8 cellular contexts compared by ENCODE assay signal in the genomic region with DNA sequence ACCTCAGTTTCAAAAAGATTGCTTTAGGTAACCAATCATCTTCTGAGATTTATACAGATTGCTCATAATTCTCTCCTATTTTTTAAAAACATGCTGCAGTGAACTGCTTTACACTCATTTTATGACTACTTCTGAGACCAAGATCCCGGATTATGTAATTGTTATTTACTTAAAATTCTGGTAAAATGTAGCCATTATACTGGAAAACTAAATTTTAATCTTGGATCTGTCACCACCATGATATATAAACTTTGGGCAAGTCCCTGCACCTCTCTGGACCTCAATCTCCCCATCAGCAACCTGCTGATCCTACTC. TPM values are rescaled to one million over a fixed set of nuclear protein-coding genes. Genes with fewer than 3 reads are reported as not detected.
DNase-seq lines count a peak whose midpoint lies in the region; ATAC-seq, FAIRE-seq and TF ChIP-seq lines count a peak whose summit lies in the region.

No MANE protein-coding gene starts in this region.

- H3K79me2 ChIP-seq in K562 (ENCODE audit: control insufficient read depth, insufficient read depth, low read length), result no peaks in the 10 kb centered on the region

- DNase-seq in right cardiac atrium (no peak), Right ventricle myocardium inferior (ENCODE audit: missing footprints) (no peak), K562 (ENCODE audit: extremely low read depth in 1 of 4, low spot score in 3 of 4) (no peak), vagina (ENCODE audit: extremely low spot score in 2 of 2) (no peak), NCI-H526 treated with DMSO at 0.1 percent for 48 hours (lab: John Stamatoyannopoulos, UW) (no peak), germinal center (ENCODE audit: low spot score) (no peak), iPS-NIHi11 (ENCODE audit: low spot score) (no peak)

- POLR2A ChIA-PET in K562 (lab: Yijun Ruan, JAX), result interaction anchor here (0.6 kb wide), 2 partner anchors 110 to 930 kb away, joined by 3 to 4 read pairs; no protein-coding TSS in a partner anchor

- peak overlapping the region; percentile 81 for H3K4me2 ChIP-seq in K562 (ENCODE audit: insufficient read depth, low read length)

- H3K9ac ChIP-seq in K562 (ENCODE audit: insufficient read depth in 1 of 2, low read depth in 2 of 2, low read length in 2 of 2) (peak overlapping the region in 1 of 2 experiments; percentile 87; a peak in 2 of 4 replicates), muscle layer of colon (ENCODE audit: low read length) (no peak overlapping the region)

- H3K4me3 ChIP-seq in right cardiac atrium (ENCODE audit: low read length) (peak overlapping the region; percentile 55), K562 (peak overlapping the region; percentile 26), muscle layer of colon (ENCODE audit: low read depth in 1 of 2, low read length in 2 of 2) (peak overlapping the region in 1 of 2 donors; percentile 69), vagina (peak overlapping the region; percentile 40 to 46)

- BruUV-seq in K562 (replicated peaks; lab: Mats Ljungman, UMichigan), result no TSS peak

- H3K9me3 ChIP-seq in right cardiac atrium (ENCODE audit: control insufficient read depth, low read length) (no peaks in the 10 kb centered on the region), K562 (replicated peaks; ENCODE audit: control insufficient read depth, insufficient read depth, low read depth, low read length) (no peaks in the 10 kb centered on the region), muscle layer of colon (ENCODE audit: low read length) (no peaks in the 10 kb centered on the region), vagina (no peaks in the 10 kb centered on the region)

- in situ Hi-C loops in K562 (cut with MboI), result no loop called here

- no peaks in the 10 kb centered on the region for H4K20me1 ChIP-seq in K562 (replicated peaks; ENCODE audit: control insufficient read depth, insufficient read depth, low read length)

- no peaks in the 10 kb centered on the region for H3K27me3 ChIP-seq in right cardiac atrium (ENCODE audit: control insufficient read depth, insufficient read depth)
- H3K27me3 ChIP-seq in K562 (ENCODE audit: control insufficient read depth in 2 of 2, insufficient read depth in 2 of 2, low read length in 2 of 2), result no peaks in the 10 kb centered on the region
- no peaks in the 10 kb centered on the region for H3K27me3 ChIP-seq in muscle layer of colon (ENCODE audit: control insufficient read depth in 1 of 2, insufficient read depth in 2 of 2, low read length in 2 of 2)
- H3K27me3 ChIP-seq in vagina, result no peaks in the 10 kb centered on the region

- CTCF ChIA-PET in K562 (lab: Yijun Ruan, JAX; ENCODE audit: low intra/inter-chr PET ratio), result no interaction called here

- TF ChIP-seq EP300 in K562 (IDR thresholded peaks at IDR 0.05; ENCODE audit: low read length), result no peak

- peaks cover 5% of the 10 kb centered on the region for H3K4me1 ChIP-seq in right cardiac atrium (ENCODE audit: control insufficient read depth, insufficient read depth, low read length)
- H3K4me1 ChIP-seq in K562 (replicated peaks in 1 of 2; ENCODE audit: control insufficient read depth in 2 of 2, insufficient read depth in 2 of 2, low read length in 2 of 2), result peaks cover 19 to 33% of the 10 kb centered on the region in 2 experiments; a peak in 4 of 5 replicates
- H3K4me1 ChIP-seq in muscle layer of colon (ENCODE audit: insufficient read depth, low read length), result peaks cover 10% of the 10 kb centered on the region
- H3K4me1 ChIP-seq in vagina, result peaks cover 28% of the 10 kb centered on the region

- TF ChIP-seq CTCF in K562 (IDR thresholded peaks at IDR 0.05 in 2 of 3, conservative IDR thresholded peaks at IDR 0.05 in 1 of 3; ENCODE audit: insufficient read depth in 2 of 3, low read depth in 1 of 3, low read length in 3 of 3) (no peak), vagina (IDR thresholded peaks at IDR 0.05) (no peak)

- ATAC-seq in right cardiac atrium (no peak), Right ventricle myocardium inferior (no peak), K562 (no peak)

- H3K9me1 ChIP-seq in K562 (ENCODE audit: control insufficient read depth, insufficient read depth, low read length), result no peaks in the 10 kb centered on the region

- no peak for TF ChIP-seq RAD21 in K562 (CRISPR knock-in tag; conservative IDR thresholded peaks at IDR 0.05 in 1 of 2, IDR thresholded peaks at IDR 0.05 in 1 of 2)

- H3K36me3 ChIP-seq in K562 (ENCODE audit: control insufficient read depth, insufficient read depth, low read length) (no peaks in the 10 kb centered on the region; the same call in 2 of the 3 replicates), muscle layer of colon (ENCODE audit: insufficient read depth, low read length) (peaks cover 5% of the 10 kb centered on the region), vagina (no peaks in the 10 kb centered on the region)

- no peak overlapping the region for H3K27ac ChIP-seq in right cardiac atrium (ENCODE audit: low read length)
- no peak overlapping the region for H3K27ac ChIP-seq in K562 (ENCODE audit: extremely low read depth, low read depth, low read length)
- H3K27ac ChIP-seq in muscle layer of colon (ENCODE audit: low read depth, low read length), result peak overlapping the region; percentile 75
- peak overlapping the region; percentile 78 for H3K27ac ChIP-seq in vagina

- TF ChIP-seq POLR2A in K562 (conservative IDR thresholded peaks at IDR 0.05) (no peak), vagina (IDR thresholded peaks at IDR 0.05) (no peak)

- no peak for FAIRE-seq in K562 (lab: Jason Lieb, UNC)

- peak overlapping the region; percentile 85 for H2AFZ ChIP-seq in K562 (ENCODE audit: low read depth, low read length)

- WGBS in right cardiac atrium, result 64% methylated on average over 1 of the region's 1 CpG
- WGBS in K562 (ENCODE audit: insufficient coverage, low coverage, missing lambda C conversion rate), result 78% methylated on average over 1 of the region's 1 CpG

- intact Hi-C loops in right cardiac atrium (cut with DNase I), result no loop called here
- intact Hi-C loops in Right ventricle myocardium inferior (cut with DNase I), result no loop called here
- intact Hi-C loops in K562 (cut with micrococcal nuclease), result no loop called here
- intact Hi-C loops in vagina (cut with DNase I), result no loop called here

RNA-seq across cellular contexts. Expression of a gene that starts 0.5 kb away (rescaled TPM):
- total RNA-seq in right cardiac atrium, result 10 to 100 TPM; 12.9 to 43.7 (median 22.4) TPM
- 28.0 TPM for polyA plus RNA-seq in right cardiac atrium
- 10.5 TPM for total RNA-seq in Right ventricle myocardium inferior
- total RNA-seq in K562 (2011; cell fraction: chromatin; rRNA removed; ENCODE audit: low replicate concordance), result 2.5 and 7.2 TPM in 2 replicates
- total RNA-seq in K562 (2011; cell fraction: nucleolus; rRNA removed), result 10.1 and 13.0 TPM in 2 replicates
- total RNA-seq in K562 (2011; cell fraction: nucleoplasm; rRNA removed), result 7.0 and 8.1 TPM in 2 replicates
- total RNA-seq in K562 (2014; rRNA removed), result 4.9 and 5.7 TPM in 2 replicates
- 3.4 and 3.7 TPM in 2 replicates for total RNA-seq in K562 (2014; rRNA removed; fragmentation: Illumina TruSeq; extraction: Trizol)
- total RNA-seq in K562 (2015; rRNA removed; fragmentation: Illumina TruSeq; extraction: Trizol), result 3.8 and 4.0 TPM in 2 replicates
- total RNA-seq in K562 (2021), result 4.1 and 4.5 TPM in 2 replicates
- 5.3 and 7.1 TPM in 2 replicates for polyA plus RNA-seq in K562 (2011; rRNA removed)
- polyA plus RNA-seq in K562 (2011; cell fraction: cytosol; rRNA removed), result 6.2 and 20.5 TPM in 2 replicates
- polyA plus RNA-seq in K562 (2011; cell fraction: nucleus; rRNA removed), result 2.5 and 4.1 TPM in 2 replicates
- polyA plus RNA-seq in K562 (2012), result 5.5 and 7.4 TPM in 2 replicates
- polyA plus RNA-seq in K562 (2014; fragmentation: Illumina TruSeq; extraction: Trizol), result 3.6 and 4.6 TPM in 2 replicates
- polyA plus RNA-seq in K562 (2014; fragmentation: Nextera tagmentation; extraction: Ambion mirVana), result 1 to 10 TPM; 1.6 to 2.6 TPM
- polyA plus RNA-seq in K562 (2014; rRNA removed), result 6.1 and 9.6 TPM in 2 replicates
- 2.6 and 3.9 TPM in 2 replicates for polyA minus RNA-seq in K562 (2011; rRNA and poly(A)+ RNA removed)
- polyA minus RNA-seq in K562 (2011; cell fraction: cytosol; rRNA and poly(A)+ RNA removed), result 2.5 and 3.1 TPM in 2 replicates
- 0.81 and 1.3 TPM in 2 replicates for polyA minus RNA-seq in K562 (2011; cell fraction: nucleus; rRNA and poly(A)+ RNA removed)
- total RNA-seq in vagina, result 104 TPM

RNA-seq across cellular contexts. Expression of a gene that starts 24.3 kb away (rescaled TPM):
- total RNA-seq in right cardiac atrium, result 10 to 100 TPM; 15.1 to 25.9 (median 15.4) TPM
- polyA plus RNA-seq in right cardiac atrium, result 11.8 TPM
- total RNA-seq in Right ventricle myocardium inferior, result 12.7 TPM
- 8.9 and 14.8 TPM in 2 replicates for total RNA-seq in K562 (2011; cell fraction: chromatin; rRNA removed; ENCODE audit: low replicate concordance)
- total RNA-seq in K562 (2011; cell fraction: nucleolus; rRNA removed), result 12.9 and 17.7 TPM in 2 replicates
- 14.7 and 15.8 TPM in 2 replicates for total RNA-seq in K562 (2011; cell fraction: nucleoplasm; rRNA removed)
- 10.1 and 13.3 TPM in 2 replicates for total RNA-seq in K562 (2014; rRNA removed)
- 8.6 and 9.7 TPM in 2 replicates for total RNA-seq in K562 (2014; rRNA removed; fragmentation: Illumina TruSeq; extraction: Trizol)
- total RNA-seq in K562 (2015; rRNA removed; fragmentation: Illumina TruSeq; extraction: Trizol), result 10.9 and 11.2 TPM in 2 replicates
- 9.8 and 10.4 TPM in 2 replicates for total RNA-seq in K562 (2021)
- 6.9 and 8.8 TPM in 2 replicates for polyA plus RNA-seq in K562 (2011; rRNA removed)
- 6.7 and 7.4 TPM in 2 replicates for polyA plus RNA-seq in K562 (2011; cell fraction: cytosol; rRNA removed)
- polyA plus RNA-seq in K562 (2011; cell fraction: nucleus; rRNA removed), result 11.6 and 12.1 TPM in 2 replicates
- 12.0 and 25.9 TPM in 2 replicates for polyA plus RNA-seq in K562 (2012)
- 10.3 and 11.0 TPM in 2 replicates for polyA plus RNA-seq in K562 (2014; fragmentation: Illumina TruSeq; extraction: Trizol)
- polyA plus RNA-seq in K562 (2014; fragmentation: Nextera tagmentation; extraction: Ambion mirVana), result 1 to 10 TPM; 7.3 to 9.1 TPM
- 5.5 and 6.9 TPM in 2 replicates for polyA plus RNA-seq in K562 (2014; rRNA removed)
- polyA minus RNA-seq in K562 (2011; rRNA and poly(A)+ RNA removed), result 5.5 TPM in 2 replicates
- 4.8 and 5.4 TPM in 2 replicates for polyA minus RNA-seq in K562 (2011; cell fraction: cytosol; rRNA and poly(A)+ RNA removed)
- 2.7 and 3.4 TPM in 2 replicates for polyA minus RNA-seq in K562 (2011; cell fraction: nucleus; rRNA and poly(A)+ RNA removed)
- total RNA-seq in vagina, result 12.8 TPM

RNA-seq across cellular contexts. Expression of a gene that starts 55.1 kb away (rescaled TPM):
- total RNA-seq in right cardiac atrium (under 1 TPM; 0.39 to 0.48 (median 0.44) TPM), Right ventricle myocardium inferior (0.35 TPM), K562 (2014; rRNA removed) (not detected in 2 replicates), K562 (2014; rRNA removed; fragmentation: Illumina TruSeq; extraction: Trizol) (0.03 TPM in 1 of 2 replicates, not detected in the other), K562 (2015; rRNA removed; fragmentation: Illumina TruSeq; extraction: Trizol) (0.07 and 0.08 TPM in 2 replicates), K562 (2021) (0.09 TPM in 1 of 2 replicates, not detected in the other), vagina (0.98 TPM)
- polyA plus RNA-seq in right cardiac atrium (0.27 TPM), K562 (2011; rRNA removed) (0.03 and 0.05 TPM in 2 replicates), K562 (2014; fragmentation: Illumina TruSeq; extraction: Trizol) (0.03 and 0.04 TPM in 2 replicates), K562 (2014; fragmentation: Nextera tagmentation; extraction: Ambion mirVana) (not detected), K562 (2014; rRNA removed) (not detected in 2 replicates)
- total RNA-seq in K562 (2011; cell fraction: chromatin; rRNA removed; ENCODE audit: low replicate concordance), result 0.18 and 0.23 TPM in 2 replicates
- total RNA-seq in K562 (2011; cell fraction: nucleolus; rRNA removed), result 0.13 and 0.17 TPM in 2 replicates
- total RNA-seq in K562 (2011; cell fraction: nucleoplasm; rRNA removed), result 0.15 TPM in 1 of 2 replicates, not detected in the other
- polyA plus RNA-seq in K562 (2011; cell fraction: cytosol; rRNA removed), result 0.04 and 0.09 TPM in 2 replicates
- polyA plus RNA-seq in K562 (2011; cell fraction: nucleus; rRNA removed), result 0.10 and 0.13 TPM in 2 replicates
- polyA plus RNA-seq in K562 (2012), result 0.09 and 0.19 TPM in 2 replicates
- 0.06 TPM in 1 of 2 replicates, not detected in the other for polyA minus RNA-seq in K562 (2011; rRNA and poly(A)+ RNA removed)
- polyA minus RNA-seq in K562 (2011; cell fraction: cytosol; rRNA and poly(A)+ RNA removed), result not detected in 2 replicates
- polyA minus RNA-seq in K562 (2011; cell fraction: nucleus; rRNA and poly(A)+ RNA removed), result 0.13 and 0.22 TPM in 2 replicates

Comparison
In these comparisons a context has a peak if more than half of its experiments do, and no peak if none do; other contexts are left out.
1. H3K27ac ChIP-seq: peak in muscle layer of colon (single experiment) and vagina (single experiment); none in right cardiac atrium (single experiment) and K562 (single experiment).